Comparison of ENCODE assay signal across 8 cellular contexts in genomic region chr3:49022751-49023171, GRCh38. TPM values are rescaled to one million over a fixed set of nuclear protein-coding genes. Genes with fewer than 3 reads are reported as not detected.
DNase-seq lines count a peak whose midpoint lies in the region; ATAC-seq and TF ChIP-seq lines count a peak whose summit lies in the region.

No MANE protein-coding gene starts in this region.

- POLR2A ChIA-PET in activated B cell treated with CpG ODN at 0.5 μM for 24 hours (lab: Charles Lee): interaction anchor here (0.5 to 14.9 kb wide), 11 partner anchors 9 to 1206 kb away, joined by 3 to 372 read pairs (median 13); partner anchors contain the start of genes P4HTM, QRICH1, USP19 and WDR6

- ATAC-seq in activated B cell treated with CpG ODN at 0.5 μM for 24 hours (ENCODE audit: low read depth) (no peak), HG03354 (IDR thresholded peaks at IDR 0.05; ENCODE audit: poor library complexity, severe bottlenecking, unreplicated experiment) (no peak)

- no peaks in the 10 kb centered on the region for H3K27me3 ChIP-seq in iPS-15b (ENCODE audit: control insufficient read depth, insufficient read depth, low read length)
- H3K27me3 ChIP-seq in stomach: no peaks in the 10 kb centered on the region

- H3K27ac Mint-ChIP-seq in activated naive CD4-positive, alpha-beta T cell treated with anti-CD3 and anti-CD28 coated beads for 36 hours: peak overlapping the region; percentile 97
- peak overlapping the region; percentile 95 for H3K27ac Mint-ChIP-seq in activated B cell treated with CpG ODN at 0.5 μM for 24 hours

- H3K9ac ChIP-seq in iPS-15b (ENCODE audit: low read depth, low read length): peak overlapping the region; percentile 96

- peaks cover 8% of the 10 kb centered on the region for H3K4me1 ChIP-seq in iPS-15b (ENCODE audit: control insufficient read depth, insufficient read depth, low read length)
- peaks cover 35 to 73% (median 68%) of the 10 kb centered on the region in 4 donors for H3K4me1 ChIP-seq in stomach

- peak overlapping the region; percentile 96 for H3K4me3 Mint-ChIP-seq in activated naive CD4-positive, alpha-beta T cell treated with anti-CD3 and anti-CD28 coated beads for 36 hours
- peak overlapping the region; percentile 94 for H3K4me3 Mint-ChIP-seq in activated B cell treated with CpG ODN at 0.5 μM for 24 hours

- H3K27ac ChIP-seq in stomach: peak overlapping the region; percentile 98 to 100 (median 99)

- H3K9me3 ChIP-seq in iPS-15b (ENCODE audit: control insufficient read depth, insufficient read depth, low read length): no peaks in the 10 kb centered on the region
- H3K9me3 ChIP-seq in stomach: no peaks in the 10 kb centered on the region

- H3K36me3 ChIP-seq in iPS-15b (ENCODE audit: control insufficient read depth, insufficient read depth, low read length) (peaks cover 39% of the 10 kb centered on the region), stomach (peaks cover 36 to 48% (median 46%) of the 10 kb centered on the region in 4 donors)

- TF ChIP-seq CTCF in activated B cell treated with CpG ODN at 0.5 μM for 24 hours (IDR thresholded peaks at IDR 0.05) (no peak), stomach (IDR thresholded peaks at IDR 0.05) (no peak)

- intact Hi-C loops in activated naive CD4-positive, alpha-beta T cell treated with anti-CD3 and anti-CD28 coated beads for 36 hours (cut with micrococcal nuclease): loop anchor here (5.0 to 10.0 kb wide), 6 partner anchors 145 to 765 kb away; partner anchors contain the start of genes APEH, CCDC71, GMPPB and GPX1
- intact Hi-C loops in activated B cell treated with CpG ODN at 0.5 μM for 24 hours (cut with micrococcal nuclease): loop anchor here (1.0 to 10.0 kb wide), 3 partner anchors 98 to 1272 kb away; partner anchors contain the start of genes HYAL3, IFRD2, NAA80 and PRKAR2A
- intact Hi-C loops in stomach (cut with DNase I; ENCODE audit: low total_unique reads): no loop called here

- no peaks in the 10 kb centered on the region for H3K27me3 Mint-ChIP-seq in activated naive CD4-positive, alpha-beta T cell treated with anti-CD3 and anti-CD28 coated beads for 36 hours (ENCODE audit: low read depth)
- no peaks in the 10 kb centered on the region for H3K27me3 Mint-ChIP-seq in activated B cell treated with CpG ODN at 0.5 μM for 24 hours

- TF ChIP-seq POLR2A in stomach (IDR thresholded peaks at IDR 0.05): no peak

- DNase-seq in activated naive CD4-positive, alpha-beta T cell treated with anti-CD3 and anti-CD28 coated beads for 36 hours: no peak
- no peak for DNase-seq in activated naive CD4-positive, alpha-beta T cell (lab: John Stamatoyannopoulos, UW)
- DNase-seq in activated B cell treated with CpG ODN at 0.5 μM for 24 hours: no peak
- DNase-seq in stomach: no peak
- no peak for DNase-seq in GF-D8 (lab: John Stamatoyannopoulos, UW)
- no peak for DNase-seq in SHP77 (lab: John Stamatoyannopoulos, UW)

- H3K36me3 Mint-ChIP-seq in activated naive CD4-positive, alpha-beta T cell treated with anti-CD3 and anti-CD28 coated beads for 36 hours (ENCODE audit: low read depth): peaks cover 48% of the 10 kb centered on the region
- peaks cover 54% of the 10 kb centered on the region for H3K36me3 Mint-ChIP-seq in activated B cell treated with CpG ODN at 0.5 μM for 24 hours (ENCODE audit: low read depth)

- peaks cover 63% of the 10 kb centered on the region for H3K4me1 Mint-ChIP-seq in activated naive CD4-positive, alpha-beta T cell treated with anti-CD3 and anti-CD28 coated beads for 36 hours (ENCODE audit: low read depth)
- H3K4me1 Mint-ChIP-seq in activated B cell treated with CpG ODN at 0.5 μM for 24 hours: peaks cover 64% of the 10 kb centered on the region

- peak overlapping the region; percentile 92 for H3K4me3 ChIP-seq in iPS-15b (ENCODE audit: low read depth, low read length)
- H3K4me3 ChIP-seq in stomach: peak overlapping the region; percentile 77 to 94 (median 85)

- WGBS in stomach, 5 donors: 5 to 24% (median 11%) methylated on average over 6 to 11 of the region's 11 CpGs

- CTCF ChIA-PET in activated naive CD4-positive, alpha-beta T cell treated with anti-CD3 and anti-CD28 coated beads for 36 hours (lab: Charles Lee): interaction anchor here (0.5 to 8.7 kb wide), 10 partner anchors 9 to 1936 kb away, joined by 3 to 84 read pairs (median 6); partner anchors contain the start of genes P4HTM, QRICH1 and WDR6
- CTCF ChIA-PET in activated B cell treated with CpG ODN at 0.5 μM for 24 hours (lab: Charles Lee): interaction anchor here (1.0 to 3.6 kb wide), 5 partner anchors 16 to 35 kb away, joined by 3 to 30 read pairs (median 6); partner anchors contain the start of genes P4HTM and WDR6

- TF ChIP-seq EP300 in stomach (IDR thresholded peaks at IDR 0.05): no peak

- H3K9me3 Mint-ChIP-seq in activated naive CD4-positive, alpha-beta T cell treated with anti-CD3 and anti-CD28 coated beads for 36 hours: no peaks in the 10 kb centered on the region
- H3K9me3 Mint-ChIP-seq in activated B cell treated with CpG ODN at 0.5 μM for 24 hours: no peaks in the 10 kb centered on the region

RNA-seq across cellular contexts. Expression of gene NDUFAF3, which starts 0.8 kb away (rescaled TPM):
- 100 to 1,000 TPM; 113 to 115 TPM for total RNA-seq in activated naive CD4-positive, alpha-beta T cell treated with anti-CD3 and anti-CD28 coated beads for 36 hours
- 86.3 and 86.5 TPM in 2 replicates for total RNA-seq in activated B cell treated with CpG ODN at 0.5 μM for 24 hours
- total RNA-seq in stomach: 10 to 100 TPM; 41.3 to 74.8 (median 44.9) TPM
- 100 to 1,000 TPM in 1 of 3 donors, 10 to 100 TPM in 2; 93.3 to 105 (median 94.2) TPM for polyA plus RNA-seq in stomach

RNA-seq across cellular contexts. Expression of gene DALRD3, which starts 4.4 kb away (rescaled TPM):
- total RNA-seq in activated naive CD4-positive, alpha-beta T cell treated with anti-CD3 and anti-CD28 coated beads for 36 hours: 10 to 100 TPM; 19.5 to 19.7 TPM
- total RNA-seq in activated B cell treated with CpG ODN at 0.5 μM for 24 hours (36.7 and 38.3 TPM in 2 replicates), stomach (10 to 100 TPM in 4 of 5 donors, 1 to 10 TPM in 1; 2.3 to 74.1 (median 47.1) TPM)
- 10 to 100 TPM; 34.9 to 41.4 (median 35.0) TPM for polyA plus RNA-seq in stomach

RNA-seq across cellular contexts. Expression of gene IMPDH2, which starts 6.4 kb away (rescaled TPM):
- total RNA-seq in activated naive CD4-positive, alpha-beta T cell treated with anti-CD3 and anti-CD28 coated beads for 36 hours: 100 to 1,000 TPM; 565 to 593 TPM
- 387 and 414 TPM in 2 replicates for total RNA-seq in activated B cell treated with CpG ODN at 0.5 μM for 24 hours
- total RNA-seq in stomach: 100 to 1,000 TPM in 3 of 5 donors, 10 to 100 TPM in 2; 50.4 to 159 (median 107) TPM
- 100 to 1,000 TPM in 2 of 3 donors, 10 to 100 TPM in 1; 90.9 to 156 (median 107) TPM for polyA plus RNA-seq in stomach

RNA-seq across cellular contexts. Expression of gene WDR6, which starts 15.6 kb away (rescaled TPM):
- total RNA-seq in activated naive CD4-positive, alpha-beta T cell treated with anti-CD3 and anti-CD28 coated beads for 36 hours: 100 to 1,000 TPM; 119 to 120 TPM
- total RNA-seq in activated B cell treated with CpG ODN at 0.5 μM for 24 hours (205 and 250 TPM in 2 replicates), stomach (100 to 1,000 TPM in 4 of 5 donors, 10 to 100 TPM in 1; 51.6 to 184 (median 151) TPM)
- polyA plus RNA-seq in stomach: 100 to 1,000 TPM in 1 of 3 donors, 10 to 100 TPM in 2; 59.4 to 133 (median 65.3) TPM

RNA-seq across cellular contexts. Expression of gene P4HTM, which starts 32.7 kb away (rescaled TPM):
- 10 to 100 TPM; 20.2 to 21.7 TPM for total RNA-seq in activated naive CD4-positive, alpha-beta T cell treated with anti-CD3 and anti-CD28 coated beads for 36 hours
- 26.0 and 34.4 TPM in 2 replicates for total RNA-seq in activated B cell treated with CpG ODN at 0.5 μM for 24 hours
- total RNA-seq in stomach: 100 to 1,000 TPM in 3 of 5 donors, 10 to 100 TPM in 2; 34.0 to 383 (median 158) TPM
- polyA plus RNA-seq in stomach: 10 to 100 TPM; 19.1 to 49.2 (median 21.2) TPM
